In the genomic region with DNA sequence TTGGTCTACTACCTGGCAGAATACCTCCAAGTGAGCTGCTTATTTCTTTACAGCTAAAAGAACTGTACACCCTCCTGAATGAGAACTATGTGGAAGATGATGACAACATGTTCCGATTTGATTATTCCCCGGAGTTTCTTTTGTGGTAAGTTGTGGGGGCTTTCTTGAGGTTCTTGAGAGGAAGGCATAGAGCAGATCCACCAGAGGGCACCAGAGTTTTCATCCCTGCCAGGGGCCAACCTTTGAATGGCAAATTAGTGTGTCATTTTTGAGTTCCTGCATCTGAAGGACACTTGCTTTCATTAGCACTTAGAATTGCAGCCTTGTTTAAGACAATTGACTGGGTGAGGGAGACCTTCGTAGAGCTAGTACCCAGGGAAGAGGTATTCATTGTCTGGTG, we compare ENCODE assay signal across 8 cellular contexts. TPM values are rescaled to one million over a fixed set of nuclear protein-coding genes. Genes with fewer than 3 reads are reported as not detected.
DNase-seq lines count a peak whose midpoint lies in the region; ATAC-seq and TF ChIP-seq lines count a peak whose summit lies in the region.

No MANE protein-coding gene starts in this region.

- ATAC-seq in GM21717 (IDR thresholded peaks at IDR 0.05; ENCODE audit: unreplicated experiment) (no peak), HG02610 (IDR thresholded peaks at IDR 0.05; ENCODE audit: unreplicated experiment) (no peak), GM21423 (IDR thresholded peaks at IDR 0.05; ENCODE audit: unreplicated experiment) (no peak)

- H3K4me3 Mint-ChIP-seq in progenitor cell of endocrine pancreas (ENCODE audit: low read depth) (no peak overlapping the region), mesothelial cell of epicardium (no peak overlapping the region)

- H3K9me3 Mint-ChIP-seq in progenitor cell of endocrine pancreas (ENCODE audit: low read depth), result no peaks in the 10 kb centered on the region
- H3K9me3 Mint-ChIP-seq in mesothelial cell of epicardium, result no peaks in the 10 kb centered on the region

- DNase-seq in GM10266 (ENCODE audit: extremely low spot score), result no peak
- peak; percentile 35 for DNase-seq in NCI-H2196 treated with DMSO at 0.1 percent for 48 hours (lab: John Stamatoyannopoulos, UW; ENCODE audit: unreplicated experiment)
- DNase-seq in dermis blood vessel endothelial cell, result peak; percentile 73
- DNase-seq in progenitor cell of endocrine pancreas (ENCODE audit: low spot score, unreplicated experiment), result no peak
- no peak for DNase-seq in mesothelial cell of epicardium (ENCODE audit: low spot score in 2 of 2, unreplicated experiment in 2 of 2)

- H3K36me3 Mint-ChIP-seq in progenitor cell of endocrine pancreas (ENCODE audit: insufficient read depth) (peaks cover 27% of the 10 kb centered on the region), mesothelial cell of epicardium (peaks cover 47% of the 10 kb centered on the region)

- H3K27ac Mint-ChIP-seq in progenitor cell of endocrine pancreas (no peak overlapping the region), mesothelial cell of epicardium (no peak overlapping the region)

- TF ChIP-seq CTCF in GM10266 (IDR thresholded peaks at IDR 0.05; ENCODE audit: control insufficient read depth, insufficient read depth, low read depth, missing control alignments) (peak; percentile 35), progenitor cell of endocrine pancreas (IDR thresholded peaks at IDR 0.05; ENCODE audit: unreplicated experiment) (peak; percentile 35), mesothelial cell of epicardium (IDR thresholded peaks at IDR 0.05; ENCODE audit: unreplicated experiment) (no peak)

- H3K4me1 Mint-ChIP-seq in progenitor cell of endocrine pancreas (ENCODE audit: low read depth), result no peaks in the 10 kb centered on the region
- H3K4me1 Mint-ChIP-seq in mesothelial cell of epicardium, result peaks cover 9% of the 10 kb centered on the region

- no peaks in the 10 kb centered on the region for H3K27me3 Mint-ChIP-seq in progenitor cell of endocrine pancreas
- no peaks in the 10 kb centered on the region for H3K27me3 Mint-ChIP-seq in mesothelial cell of epicardium (ENCODE audit: low read depth)

RNA-seq across cellular contexts. Expression of gene NMT1, which starts 35.0 kb away (rescaled TPM):
- total RNA-seq in dermis blood vessel endothelial cell (69.4 and 79.1 TPM in 2 replicates), progenitor cell of endocrine pancreas (97.4 and 98.7 TPM in 2 replicates), mesothelial cell of epicardium (80.6 to 86.1 TPM (median 80.9 TPM) in 3 replicates)

RNA-seq across cellular contexts. Expression of gene PLCD3, which starts 36.2 kb away (rescaled TPM):
- total RNA-seq in dermis blood vessel endothelial cell (51.3 and 51.4 TPM in 2 replicates), progenitor cell of endocrine pancreas (23.4 and 26.7 TPM in 2 replicates), mesothelial cell of epicardium (46.6 to 54.0 TPM (median 52.6 TPM) in 3 replicates)

RNA-seq across cellular contexts. Expression of gene ACBD4, which starts 39.3 kb away (rescaled TPM):
- total RNA-seq in dermis blood vessel endothelial cell, result 4.5 and 4.9 TPM in 2 replicates
- 14.1 and 15.7 TPM in 2 replicates for total RNA-seq in progenitor cell of endocrine pancreas
- total RNA-seq in mesothelial cell of epicardium, result 17.0 to 17.4 TPM (median 17.4 TPM) in 3 replicates

RNA-seq across cellular contexts. Expression of gene DCAKD, which starts 44.7 kb away (rescaled TPM):
- total RNA-seq in dermis blood vessel endothelial cell (33.8 and 36.4 TPM in 2 replicates), progenitor cell of endocrine pancreas (65.0 and 68.1 TPM in 2 replicates), mesothelial cell of epicardium (83.2 to 86.0 TPM (median 83.2 TPM) in 3 replicates)

RNA-seq across cellular contexts. Expression of gene HEXIM1, which starts 52.1 kb away (rescaled TPM):
- total RNA-seq in dermis blood vessel endothelial cell, result 7.0 and 11.0 TPM in 2 replicates
- total RNA-seq in progenitor cell of endocrine pancreas, result 32.9 and 33.3 TPM in 2 replicates
- total RNA-seq in mesothelial cell of epicardium, result 38.2 to 40.6 TPM (median 38.8 TPM) in 3 replicates

Comparison
In these comparisons a context has a peak if more than half of its experiments do, and no peak if none do; other contexts are left out.
1. DNase-seq: peak in NCI-H2196 treated with DMSO at 0.1 percent for 48 hours (single experiment) and dermis blood vessel endothelial cell (single experiment); none in GM10266 (single experiment), progenitor cell of endocrine pancreas (single experiment) and mesothelial cell of epicardium (0 of 2).